Comparison of ENCODE assay signal across 23 cellular contexts in genomic region chr17:74977802-74978201, GRCh38. TPM values are rescaled to one million over a fixed set of nuclear protein-coding genes. Genes with fewer than 3 reads are reported as not detected.
"Had no signal": no experiment of that assay in that cellular context is flagged by ENCODE, and none has a peak within 500 bp of the region (broad histone marks: within the 10 kb centered on the region; RNA-seq: fewer than 3 reads in every experiment).

No MANE protein-coding gene starts in this region.

- ATAC-seq: SK-N-SH treated with all-trans-retinoic acid at 6 μM for 48 hours had no signal

- H3K36me3 ChIP-seq: MG63 had no signal

- H3K27ac ChIP-seq: HL-60 had no signal

- H3K9me3 ChIP-seq: MG63 had no signal

- DNase-seq: Karpas-422, KG1, MG63, NCI-H1092, NCI-H1105 treated with DMSO at 0.1 percent for 48 hours, NCI-H1417 treated with DMSO at 0.1 percent for 48 hours, NCI-H146, NCI-H1694 treated with DMSO at 0.1 percent for 48 hours, NCI-H2029, NCI-H2081 treated with DMSO at 0.1 percent for 48 hours, NCI-H2171, NCI-H226, NCI-H446, NCI-H510A, NCI-H524 treated with DMSO at 0.1 percent for 48 hours, NCI-H69, NCI-H774, Right ventricle myocardium superior, RPMI8226 had no signal

- H3K4me3 ChIP-seq: MG63 had no signal

- FAIRE-seq: HTR-8/SVneo, RCC 7860 had no signal

RNA-seq across cellular contexts. Expression of gene OTOP3, which starts 42.1 kb away (rescaled TPM):
- total RNA-seq: Right ventricle myocardium superior had no signal

RNA-seq across cellular contexts. Expression of gene OTOP2, which starts 53.7 kb away (rescaled TPM):
- total RNA-seq: Right ventricle myocardium superior had no signal
